8 cellular contexts compared by ENCODE assay signal in the genomic region with DNA sequence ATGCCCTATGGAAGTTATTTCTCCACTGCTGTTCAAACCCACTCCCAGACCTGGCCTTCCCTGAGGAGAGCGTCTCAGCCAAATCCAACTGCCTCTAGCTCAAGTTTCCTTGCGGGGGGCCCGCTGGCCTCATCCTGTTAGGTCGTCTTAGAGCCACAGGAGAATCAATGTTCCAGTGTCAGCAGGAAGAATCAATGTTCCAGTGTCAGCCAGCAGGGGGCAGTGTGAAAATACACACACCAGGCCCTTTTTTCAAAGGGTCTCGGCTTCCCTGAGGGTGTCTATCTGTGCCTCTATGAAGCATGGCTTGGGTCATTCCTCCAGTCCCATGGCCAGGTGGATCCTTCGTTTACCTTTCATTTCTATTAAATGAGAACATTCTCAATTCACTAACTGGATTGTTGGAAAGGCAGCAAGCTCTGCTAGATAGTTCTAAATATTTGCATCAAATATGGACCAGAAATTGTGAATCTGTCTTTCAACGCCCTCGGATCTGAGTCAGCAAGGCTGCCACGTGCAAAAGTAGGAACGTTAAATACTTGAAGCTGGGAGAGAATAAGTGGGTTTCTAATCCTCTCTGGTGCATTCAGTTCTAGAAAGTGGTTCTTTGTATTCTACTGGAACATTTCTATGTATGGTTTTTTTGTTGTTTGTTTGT. TPM values are rescaled to one million over a fixed set of nuclear protein-coding genes. Genes with fewer than 3 reads are reported as not detected.
A peak's percentile ranks its signal among the peaks of the same experiment; 100 is the strongest.
DNase-seq lines count a peak whose midpoint lies in the region; ATAC-seq and TF ChIP-seq lines count a peak whose summit lies in the region.

No MANE protein-coding gene starts in this region.

- H3K79me2 ChIP-seq in DOHH2 (ENCODE audit: control insufficient read depth, low read length) = no peaks in the 10 kb centered on the region

- peak; percentile 65 for DNase-seq in Jurkat, Clone E6-1 (ENCODE audit: low read depth, low spot score)
- peak; percentile 42 for DNase-seq in brain microvascular endothelial cell
- DNase-seq in lung (ENCODE audit: low spot score) = no peak
- peak; percentile 87 for DNase-seq in stimulated activated CD8-positive, alpha-beta memory T cell treated with anti-CD3 and anti-CD28 coated beads, Interleukin-4, amount 100 ng/mL, for 48 hours

- H3K27ac ChIP-seq in DOHH2 (ENCODE audit: low read depth, low read length) (no peak overlapping the region), VCaP (no peak overlapping the region), brain microvascular endothelial cell (no peak overlapping the region), lung (ENCODE audit: low read depth in 1 of 2, low read length in 1 of 2) (no peak overlapping the region)

- no peak overlapping the region; the same call in 1 of the 2 replicates for H3K4me2 ChIP-seq in DOHH2 (ENCODE audit: low read length)

- H3F3A ChIP-seq in DOHH2 (ENCODE audit: control insufficient read depth, insufficient read depth) = no peaks in the 10 kb centered on the region

- no peaks in the 10 kb centered on the region for H3K9me2 ChIP-seq in DOHH2 (replicated peaks; ENCODE audit: control insufficient read depth, low read length)

- H3K4me1 ChIP-seq in DOHH2 (ENCODE audit: control insufficient read depth, low read length) (peaks cover 8% of the 10 kb centered on the region), lung (ENCODE audit: control insufficient read depth in 2 of 2, insufficient read depth in 2 of 2, low read length in 2 of 2) (no peaks in the 10 kb centered on the region)

- in situ Hi-C loops in brain microvascular endothelial cell (cut with HindIII; ENCODE audit: low pct_ligation_motif_present, low sequenced_read_pairs) = no loop called here

- H3K4me3 ChIP-seq in DOHH2 (ENCODE audit: low read length) (no peak overlapping the region), brain microvascular endothelial cell (ENCODE audit: low read depth, low read length) (no peak overlapping the region), lung (no peak overlapping the region)
- H3K4me3 ChIP-seq in Jurkat, Clone E6-1 (ENCODE audit: low read length) = no peak overlapping the region

- no peaks in the 10 kb centered on the region for H3K36me3 ChIP-seq in DOHH2 (ENCODE audit: control insufficient read depth, low read length)
- no peaks in the 10 kb centered on the region for H3K36me3 ChIP-seq in brain microvascular endothelial cell (replicated peaks)
- no peaks in the 10 kb centered on the region for H3K36me3 ChIP-seq in lung (ENCODE audit: control insufficient read depth in 2 of 2, insufficient read depth in 2 of 2, low read length in 2 of 2)

- H3K27me3 ChIP-seq in DOHH2 (ENCODE audit: control insufficient read depth, low read length) (no peaks in the 10 kb centered on the region), brain microvascular endothelial cell (replicated peaks) (no peaks in the 10 kb centered on the region), lung (ENCODE audit: control insufficient read depth, insufficient read depth) (no peaks in the 10 kb centered on the region)

- TF ChIP-seq CTCF in DOHH2 (IDR thresholded peaks at IDR 0.05; ENCODE audit: low read depth, low read length, poor library complexity, severe bottlenecking) = peak; percentile 90
- TF ChIP-seq CTCF in VCaP (conservative IDR thresholded peaks at IDR 0.05) = peak; percentile 82
- TF ChIP-seq CTCF in brain microvascular endothelial cell (IDR thresholded peaks at IDR 0.05; ENCODE audit: low read depth, low read length, missing control alignments) = peak; percentile 88
- peak; percentile 39 for TF ChIP-seq CTCF in lung (IDR thresholded peaks at IDR 0.05; ENCODE audit: control extremely low read depth, extremely low read depth)

- ATAC-seq in lung (ENCODE audit: insufficient read depth, low FRiP score) (no peak), GM19023 (IDR thresholded peaks at IDR 0.05; ENCODE audit: unreplicated experiment) (no peak), HG02571 (IDR thresholded peaks at IDR 0.05; ENCODE audit: unreplicated experiment) (no peak)

- WGBS in lung, 2 donors = 34 to 38% methylated on average over 10 of the region's 10 CpGs

- no peaks in the 10 kb centered on the region for H4K20me1 ChIP-seq in DOHH2 (ENCODE audit: control insufficient read depth, insufficient read depth, low read depth, low read length)

- H3K9me3 ChIP-seq in DOHH2 (ENCODE audit: control insufficient read depth, insufficient read depth, low read length) = no peaks in the 10 kb centered on the region
- H3K9me3 ChIP-seq in lung (ENCODE audit: control insufficient read depth in 2 of 2, insufficient read depth in 1 of 2, low read length in 1 of 2) = peaks cover 0 to 3% of the 10 kb centered on the region in 2 donors

RNA-seq across cellular contexts. Expression of a gene that starts 19.2 kb away (rescaled TPM):
- polyA plus RNA-seq in Jurkat, Clone E6-1 (2012; ENCODE audit: insufficient read depth, insufficient read length) = not detected
- total RNA-seq in lung = 10 to 100 TPM in 1 of 2 donors, not detected in 1; 12.1 TPM
- polyA plus RNA-seq in lung = under 1 TPM in 1 of 2 donors, not detected in 1; 0.22 TPM

RNA-seq across cellular contexts. Expression of a gene that starts 54.6 kb away (rescaled TPM):
- 28.4 TPM for polyA plus RNA-seq in Jurkat, Clone E6-1 (2012; ENCODE audit: insufficient read depth, insufficient read length)
- total RNA-seq in lung = 10 to 100 TPM; 73.7 to 79.1 TPM
- 10 to 100 TPM; 44.8 to 76.1 TPM for polyA plus RNA-seq in lung

Comparison
In these comparisons a context has a peak if more than half of its experiments do, and no peak if none do; other contexts are left out.
1. CTCF ChIP-seq: peak in every context shown above with its lines; median percentile 90 in DOHH2; 88 in brain microvascular endothelial cell; 82 in VCaP; 39 in lung.